19 cellular contexts compared by ENCODE assay signal in genomic region chr10:42937649-42938180, GRCh38.
DNase-seq lines count a peak whose midpoint lies in the region; ATAC-seq and TF ChIP-seq lines count a peak whose summit lies in the region.
"Had no signal": no experiment of that assay in that cellular context is flagged by ENCODE, and none has a peak within 500 bp of the region (broad histone marks: within the 10 kb centered on the region; RNA-seq: fewer than 3 reads in every experiment).

No MANE protein-coding gene starts in this region.

- H3K4me3 ChIP-seq in esophagus muscularis mucosa: no peak overlapping the region
- H3K4me3 ChIP-seq: A549, GM12878, MG63 had no signal

- TF ChIP-seq POLR2A in esophagus muscularis mucosa (IDR thresholded peaks at IDR 0.05; ENCODE audit: low read depth): no peak

- no peak for TF ChIP-seq EP300 in esophagus muscularis mucosa (IDR thresholded peaks at IDR 0.05)

- no peaks in the 10 kb centered on the region for H3K9me3 ChIP-seq in esophagus muscularis mucosa
- H3K9me3 ChIP-seq: A549, MG63 had no signal

- no peak for TF ChIP-seq CTCF in esophagus muscularis mucosa (IDR thresholded peaks at IDR 0.05)

- H3K27me3 ChIP-seq in esophagus muscularis mucosa: peaks cover 0 to 63% (median 15%) of the 10 kb centered on the region in 4 donors
- H3K27me3 ChIP-seq: MG63 had no signal

- 87% methylated on average over 8 of the region's 8 CpGs for WGBS in esophagus muscularis mucosa

- H3K36me3 ChIP-seq in esophagus muscularis mucosa: no peaks in the 10 kb centered on the region
- H3K36me3 ChIP-seq: MG63 had no signal

- intact Hi-C loops in esophagus muscularis mucosa (cut with DNase I) (no loop called here), sciatic nerve (cut with DNase I) (no loop called here)

- H3K4me1 ChIP-seq in esophagus muscularis mucosa: peaks cover 6 to 15% (median 14%) of the 10 kb centered on the region in 4 donors
- H3K4me1 ChIP-seq: A549 had no signal

- no peak for ATAC-seq in sciatic nerve
- no peak for ATAC-seq in GM18868 (IDR thresholded peaks at IDR 0.05; ENCODE audit: unreplicated experiment)
- ATAC-seq: A549, GM12878, SK-N-SH treated with all-trans-retinoic acid at 6 μM for 48 hours had no signal

- H3K27ac ChIP-seq in esophagus muscularis mucosa (replicated peaks in 1 of 4): no peak overlapping the region
- H3K27ac ChIP-seq: A549, RWPE1 had no signal

- DNase-seq in activated CD8-positive, alpha-beta memory T cell treated with anti-CD3 and anti-CD28 coated beads for 24 hours: peak; percentile 32
- DNase-seq in activated CD8-positive, alpha-beta memory T cell treated with anti-CD3 and anti-CD28 coated beads, Interleukin-2, amount 50 U/mL, for 4 hours: no peak
- DNase-seq in NCI-H69 (lab: John Stamatoyannopoulos, UW) (peak; percentile 3), esophagus muscularis mucosa (ENCODE audit: extremely low spot score) (peak; percentile 90), sciatic nerve (ENCODE audit: low spot score) (peak; percentile 22), Kasumi-1 (lab: John Stamatoyannopoulos, UW) (no peak), NCI-H1105 (lab: John Stamatoyannopoulos, UW) (no peak)
- DNase-seq: DND-41, H7, HFFc6, MG63, NCI-H1417 treated with DMSO at 0.1 percent for 48 hours, NCI-H1930, SIG-M5 had no signal

Comparison
In these comparisons a context has a peak if more than half of its experiments do, and no peak if none do; other contexts are left out.
1. DNase-seq: peak in activated CD8-positive, alpha-beta memory T cell treated with anti-CD3 and anti-CD28 coated beads for 24 hours (single experiment), NCI-H69 (single experiment), esophagus muscularis mucosa (single experiment) and sciatic nerve (single experiment); none in activated CD8-positive, alpha-beta memory T cell treated with anti-CD3 and anti-CD28 coated beads, Interleukin-2, amount 50 U/mL, for 4 hours (single experiment), Kasumi-1 (0 of 2) and NCI-H1105 (single experiment).